Comparison of ENCODE assay signal across 28 cellular contexts in the genomic region with DNA sequence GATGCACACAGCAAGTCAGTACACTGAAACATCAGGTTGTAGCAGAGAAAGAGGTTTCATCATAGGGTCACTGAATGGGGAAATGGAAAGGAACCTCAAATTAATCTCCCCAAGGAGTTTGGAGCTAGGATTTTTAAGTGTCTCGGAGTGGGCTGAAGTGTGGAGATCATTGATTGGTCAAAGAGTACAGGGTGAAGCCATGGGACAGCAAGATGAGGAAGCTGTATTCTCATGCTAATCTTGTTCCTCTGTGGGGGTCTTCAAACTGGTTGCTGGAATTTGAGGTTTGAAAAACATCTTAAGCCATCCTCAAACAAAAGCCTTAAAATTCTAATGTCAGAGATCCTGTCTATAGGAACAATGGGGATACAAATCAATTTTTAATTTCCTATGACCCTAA.
"Had no signal": no experiment of that assay in that cellular context is flagged by ENCODE, and none has a peak within 500 bp of the region (broad histone marks: within the 10 kb centered on the region; RNA-seq: fewer than 3 reads in every experiment).

No MANE protein-coding gene starts in this region.

- H3K9ac ChIP-seq: SK-N-SH had no signal

- H3K4me3 Mint-ChIP-seq: activated CD4-positive, alpha-beta T cell treated with anti-CD3 and anti-CD28 coated beads, Interleukin-2, amount 10 ng/mL, durations not matched to agents 24 days and 14 days; activated CD8-positive, alpha-beta memory T cell treated with anti-CD3 and anti-CD28 coated beads, Interleukin-2, amount 10 ng/mL, durations not matched to agents 7 days and 5 days; activated naive CD8-positive, alpha-beta T cell; activated T-cell treated with anti-CD3 and anti-CD28 coated beads, Interleukin-2, amount 50 U/mL, for 24 hours had no signal

- DNase-seq: activated CD4-positive, alpha-beta T cell treated with anti-CD3 and anti-CD28 coated beads, Interleukin-2, amount 10 ng/mL, durations not matched to agents 24 days and 14 days; activated CD4-positive, alpha-beta T cell treated with anti-CD3 and anti-CD28 coated beads, Interleukin-2, amount 50 U/mL, for 48 hours; activated CD8-positive, alpha-beta memory T cell treated with anti-CD3 and anti-CD28 coated beads, Interleukin-2, amount 10 ng/mL, durations not matched to agents 7 days and 5 days; activated effector memory CD4-positive, alpha-beta T cell treated with anti-CD3 and anti-CD28 coated beads, Interleukin-2, amount 50 U/mL, for 16 hours; activated naive CD4-positive, alpha-beta T cell treated with Interleukin-2 at 50 U/mL for 16 hours; activated T-cell treated with anti-CD3 and anti-CD28 coated beads, Interleukin-2, amount 50 U/mL, for 24 hours; amygdala; brain microvascular endothelial cell; Kasumi-1; KBM-7; NCI-H1048; NCI-H1694; NCI-H2029; NCI-H2107; NCI-H2171 treated with DMSO at 0.1 percent for 48 hours; NCI-H226; NCI-H510A; NCI-H526 treated with DMSO at 0.1 percent for 48 hours; NCI-H82; Peyer's patch; Right ventricle myocardium superior; SJCRH30; SK-N-SH; T-helper 1 cell had no signal

- H3K4me2 ChIP-seq: SK-N-SH had no signal

- H3K27me3 ChIP-seq: brain microvascular endothelial cell, cardiac muscle cell, Peyer's patch, SJCRH30 had no signal

- H3K4me3 ChIP-seq: cardiac muscle cell, Peyer's patch, SJCRH30 had no signal

- H3K9me3 ChIP-seq: Peyer's patch, SJCRH30, SK-N-SH had no signal

- H3K9me3 Mint-ChIP-seq: activated T-cell treated with anti-CD3 and anti-CD28 coated beads, Interleukin-2, amount 50 U/mL, for 24 hours had no signal

- H3K27ac ChIP-seq: brain microvascular endothelial cell, cardiac muscle cell, Peyer's patch, RWPE1, SJCRH30, VCaP had no signal

- H3K27ac Mint-ChIP-seq: activated CD4-positive, alpha-beta T cell treated with anti-CD3 and anti-CD28 coated beads, Interleukin-2, amount 10 ng/mL, durations not matched to agents 24 days and 14 days; activated CD8-positive, alpha-beta memory T cell treated with anti-CD3 and anti-CD28 coated beads, Interleukin-2, amount 10 ng/mL, durations not matched to agents 7 days and 5 days; activated naive CD8-positive, alpha-beta T cell; activated T-cell treated with anti-CD3 and anti-CD28 coated beads, Interleukin-2, amount 50 U/mL, for 24 hours had no signal

- ATAC-seq: activated CD8-positive, alpha-beta memory T cell treated with anti-CD3 and anti-CD28 coated beads, Interleukin-2, amount 10 ng/mL, durations not matched to agents 7 days and 5 days had no signal

- H3K36me3 ChIP-seq: brain microvascular endothelial cell, cardiac muscle cell, Peyer's patch, SJCRH30 had no signal

- H3K36me3 Mint-ChIP-seq: activated CD8-positive, alpha-beta memory T cell treated with anti-CD3 and anti-CD28 coated beads, Interleukin-2, amount 10 ng/mL, durations not matched to agents 7 days and 5 days; activated naive CD8-positive, alpha-beta T cell had no signal

- H3K4me1 ChIP-seq: Peyer's patch, SJCRH30 had no signal

- H3K27me3 Mint-ChIP-seq: activated CD4-positive, alpha-beta T cell treated with anti-CD3 and anti-CD28 coated beads, Interleukin-2, amount 10 ng/mL, durations not matched to agents 24 days and 14 days; activated CD8-positive, alpha-beta memory T cell treated with anti-CD3 and anti-CD28 coated beads, Interleukin-2, amount 10 ng/mL, durations not matched to agents 7 days and 5 days; activated naive CD8-positive, alpha-beta T cell had no signal

- H3K4me1 Mint-ChIP-seq: activated CD4-positive, alpha-beta T cell treated with anti-CD3 and anti-CD28 coated beads, Interleukin-2, amount 10 ng/mL, durations not matched to agents 24 days and 14 days; activated CD8-positive, alpha-beta memory T cell treated with anti-CD3 and anti-CD28 coated beads, Interleukin-2, amount 10 ng/mL, durations not matched to agents 7 days and 5 days had no signal
